Comparison of ENCODE assay signal across 1 cellular context in genomic region chr3:125025647-125026046, GRCh38.
TF ChIP-seq lines count a peak whose summit lies in the region.

No MANE protein-coding gene starts in this region.

TF ChIP-seq in WTC11, 78 proteins besides CTCF, POLR2A, EP300 and RAD21:
- no peak for TF ChIP-seq ZNF532 (CRISPR knock-in tag; IDR thresholded peaks at IDR 0.05; ENCODE audit: borderline replicate concordance)
- no peak for TF ChIP-seq ERG (CRISPR knock-in tag; IDR thresholded peaks at IDR 0.05)
- TF ChIP-seq IRF1 (CRISPR knock-in tag; IDR thresholded peaks at IDR 0.05), result no peak
- no peak for TF ChIP-seq JUN (CRISPR knock-in tag; IDR thresholded peaks at IDR 0.05)
- TF ChIP-seq ATF6 (CRISPR knock-in tag; IDR thresholded peaks at IDR 0.05), result no peak
- no peak for TF ChIP-seq ESRRA (CRISPR knock-in tag; IDR thresholded peaks at IDR 0.05; ENCODE audit: borderline replicate concordance)
- no peak for TF ChIP-seq KAT7 (CRISPR knock-in tag; IDR thresholded peaks at IDR 0.05; ENCODE audit: borderline replicate concordance)
- TF ChIP-seq ZNF396 (CRISPR knock-in tag; IDR thresholded peaks at IDR 0.05; ENCODE audit: borderline replicate concordance), result no peak
